In the genomic region with DNA sequence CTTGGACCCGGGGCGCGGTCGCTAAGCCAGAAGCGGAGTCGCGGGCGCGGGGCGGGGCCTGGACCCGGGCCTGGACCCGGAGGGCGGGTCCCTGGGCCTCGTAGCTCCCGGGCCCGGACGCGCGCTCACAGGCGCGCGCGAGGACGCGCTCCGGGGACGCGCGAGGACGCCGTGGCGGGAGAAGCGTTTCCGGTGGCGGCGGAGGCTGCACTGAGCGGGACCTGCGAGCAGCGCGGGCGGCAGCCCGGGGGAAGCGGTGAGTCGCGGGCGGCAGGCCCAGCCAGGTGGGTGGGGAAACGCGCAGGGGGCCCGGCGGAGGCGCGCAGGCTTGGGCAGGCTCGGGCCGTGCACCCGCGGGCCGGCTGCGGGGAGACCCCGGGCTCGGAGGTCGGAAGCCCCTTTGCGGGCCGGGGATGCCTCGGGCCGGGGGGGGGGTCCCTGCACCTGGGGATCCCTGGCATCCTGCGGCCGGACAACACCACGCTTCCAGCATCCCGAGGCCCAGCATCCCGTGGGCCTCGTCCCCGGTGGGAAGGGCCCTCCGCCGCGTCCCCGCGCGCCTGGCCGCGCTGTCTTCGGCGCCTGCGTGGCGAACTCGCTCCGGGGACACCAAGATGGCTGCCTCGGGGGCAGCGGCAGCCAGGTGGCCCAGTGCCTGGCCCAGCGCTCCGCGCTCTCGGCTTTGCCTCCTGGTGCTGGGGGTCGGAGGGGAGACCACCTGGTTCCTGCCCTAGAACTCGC, we compare ENCODE assay signal across 8 cellular contexts. TPM values are rescaled to one million over a fixed set of nuclear protein-coding genes. Genes with fewer than 3 reads are reported as not detected.
DNase-seq lines count a peak whose midpoint lies in the region; ATAC-seq lines count a peak whose summit lies in the region.

A gene with protein sequence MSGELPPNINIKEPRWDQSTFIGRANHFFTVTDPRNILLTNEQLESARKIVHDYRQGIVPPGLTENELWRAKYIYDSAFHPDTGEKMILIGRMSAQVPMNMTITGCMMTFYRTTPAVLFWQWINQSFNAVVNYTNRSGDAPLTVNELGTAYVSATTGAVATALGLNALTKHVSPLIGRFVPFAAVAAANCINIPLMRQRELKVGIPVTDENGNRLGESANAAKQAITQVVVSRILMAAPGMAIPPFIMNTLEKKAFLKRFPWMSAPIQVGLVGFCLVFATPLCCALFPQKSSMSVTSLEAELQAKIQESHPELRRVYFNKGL (plus strand): TSS at position 177 of the 741 bp plus-strand sequence. CDS start 13,544 bp downstream, outside the sequence.

- H3K4me2 ChIP-seq in BLaER1 treated with 17β-estradiol and CSF1 and Interleukin-3, amounts not matched to agents 10 nM and 100 nM, result peak within 1 kb of the TSS; percentile 92 to 100 (median 97)

- no peaks in the 10 kb centered on the region for H3K27me3 ChIP-seq in BLaER1 treated with 17β-estradiol and CSF1 and Interleukin-3, amounts not matched to agents 10 nM and 100 nM
- no peaks in the 10 kb centered on the region for H3K27me3 ChIP-seq in endocrine pancreas (ENCODE audit: control insufficient read depth, insufficient read depth, low read length)

- CTCF ChIA-PET in activated CD8-positive, alpha-beta memory T cell treated with anti-CD3 and anti-CD28 coated beads for 36 hours (lab: Charles Lee), result interaction anchor here (1.3 to 3.7 kb wide), 3 partner anchors 12 to 55 kb away, joined by 3 to 12 read pairs (median 5); no protein-coding TSS in a partner anchor

- H3K9me3 ChIP-seq in BLaER1 treated with 17β-estradiol and CSF1 and Interleukin-3, amounts not matched to agents 10 nM and 100 nM (replicated peaks in 1 of 11), result no peaks in the 10 kb centered on the region
- no peaks in the 10 kb centered on the region for H3K9me3 ChIP-seq in endocrine pancreas (ENCODE audit: control insufficient read depth, low read length)

- DNase-seq in NCI-H748 (lab: John Stamatoyannopoulos, UW; ENCODE audit: unreplicated experiment) (peak; percentile 94), mesenteric fat pad (ENCODE audit: low spot score) (peak; percentile 92)
- peak; percentile 62 for DNase-seq in stimulated activated CD8-positive, alpha-beta memory T cell treated with anti-CD3 and anti-CD28 coated beads, Interleukin-15, amount 100 ng/mL, for 24 hours (ENCODE audit: low read depth)

- POLR2A ChIA-PET in activated CD8-positive, alpha-beta memory T cell treated with anti-CD3 and anti-CD28 coated beads for 36 hours (lab: Charles Lee), result interaction anchor here (0.6 to 1.3 kb wide), 4 partner anchors 13 to 176 kb away, joined by 3 to 7 read pairs (median 4); no protein-coding TSS in a partner anchor

- peak within 1 kb of the TSS; percentile 84 to 98 (median 94) for H3K4me3 ChIP-seq in BLaER1 treated with 17β-estradiol and CSF1 and Interleukin-3, amounts not matched to agents 10 nM and 100 nM
- H3K4me3 ChIP-seq in endocrine pancreas (ENCODE audit: control insufficient read depth, insufficient read depth, low read length), result peak within 1 kb of the TSS; percentile 95

- peaks cover 22 to 31% (median 25%) of the 10 kb centered on the region in 11 experiments for H3K36me3 ChIP-seq in BLaER1 treated with 17β-estradiol and CSF1 and Interleukin-3, amounts not matched to agents 10 nM and 100 nM
- H3K36me3 ChIP-seq in endocrine pancreas (ENCODE audit: control insufficient read depth, insufficient read depth, low read length), result no peaks in the 10 kb centered on the region

- H4K20me1 ChIP-seq in BLaER1 treated with 17β-estradiol and CSF1 and Interleukin-3, amounts not matched to agents 10 nM and 100 nM, result peaks cover 20 to 44% (median 34%) of the 10 kb centered on the region in 11 experiments; a peak in 20 of 22 replicates

- H3K9ac ChIP-seq in BLaER1 treated with 17β-estradiol and CSF1 and Interleukin-3, amounts not matched to agents 10 nM and 100 nM, result peak within 1 kb of the TSS; percentile 83 to 94 (median 91)
- peak within 1 kb of the TSS; percentile 98 for H3K9ac ChIP-seq in endocrine pancreas (ENCODE audit: control insufficient read depth, insufficient read depth, low read length)

- peak within 1 kb of the TSS; percentile 52 to 94 (median 88) for H3K27ac ChIP-seq in BLaER1 treated with 17β-estradiol and CSF1 and Interleukin-3, amounts not matched to agents 10 nM and 100 nM

- ATAC-seq in GM19043 (IDR thresholded peaks at IDR 0.05; ENCODE audit: low read depth, unreplicated experiment), result peak; percentile 88
- peak; percentile 88 for ATAC-seq in HG03354 (IDR thresholded peaks at IDR 0.05; ENCODE audit: poor library complexity, severe bottlenecking, unreplicated experiment)

- peaks cover 18 to 33% (median 25%) of the 10 kb centered on the region in 10 experiments for H3K4me1 ChIP-seq in BLaER1 treated with 17β-estradiol and CSF1 and Interleukin-3, amounts not matched to agents 10 nM and 100 nM
- H3K4me1 ChIP-seq in endocrine pancreas (ENCODE audit: control insufficient read depth, insufficient read depth, low read length), result peaks cover 4% of the 10 kb centered on the region

RNA-seq across cellular contexts. Expression of the gene that starts here (rescaled TPM):
- total RNA-seq in activated CD8-positive, alpha-beta memory T cell treated with anti-CD3 and anti-CD28 coated beads for 36 hours, result 100 to 1,000 TPM; 405 to 409 TPM
- total RNA-seq in mesenteric fat pad, result 21.3 TPM

Comparison
In these comparisons a context has a peak if more than half of its experiments do, and no peak if none do; other contexts are left out.
1. Peak in every context shown above with its lines: DNase-seq, ATAC-seq, H3K4me3 ChIP-seq and H3K27ac ChIP-seq.
2. RNA of the gene that starts here (total RNA-seq): 405 to 409 TPM in activated CD8-positive, alpha-beta memory T cell treated with anti-CD3 and anti-CD28 coated beads for 36 hours; 21.3 TPM in mesenteric fat pad (single experiment); every median in the first group is over 10 times any median in the second.